ENCODE assay signal across 8 cellular contexts in the genomic region with DNA sequence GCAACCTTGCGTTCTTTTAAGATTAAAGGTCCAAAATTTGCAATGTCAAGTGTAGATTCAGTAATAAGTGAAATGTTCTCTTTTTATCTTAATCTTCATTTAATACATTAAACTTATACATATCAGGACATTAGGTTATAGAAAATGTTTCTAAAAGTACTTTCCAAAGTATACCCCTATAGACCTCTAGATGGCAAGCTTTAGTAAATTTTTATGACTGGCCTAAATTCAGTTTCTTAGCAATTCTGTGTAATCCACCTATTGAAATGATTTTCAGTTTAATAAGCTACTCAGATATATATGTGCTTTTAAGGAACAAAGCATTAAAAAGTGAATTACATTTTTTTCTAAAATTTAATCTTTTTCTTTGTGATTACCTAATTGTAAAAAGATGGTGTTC.
DNase-seq lines count a peak whose midpoint lies in the region; ATAC-seq, FAIRE-seq and TF ChIP-seq lines count a peak whose summit lies in the region.

No MANE protein-coding gene starts in this region.

- H3K9ac ChIP-seq in adipocyte (ENCODE audit: low read length): no peak overlapping the region

- H3K4me3 ChIP-seq in adipocyte (ENCODE audit: low read length) (no peak overlapping the region), right lobe of liver (no peak overlapping the region), small intestine (ENCODE audit: low read depth in 1 of 2, low read length in 2 of 2) (no peak overlapping the region)

- H3K4me1 ChIP-seq in adipocyte (ENCODE audit: control insufficient read depth, insufficient read depth, low read length): no peaks in the 10 kb centered on the region
- H3K4me1 ChIP-seq in right lobe of liver: no peaks in the 10 kb centered on the region
- no peaks in the 10 kb centered on the region for H3K4me1 ChIP-seq in small intestine (ENCODE audit: control insufficient read depth in 2 of 2, insufficient read depth in 1 of 2, low read depth in 1 of 2, low read length in 1 of 2)

- H3K27me3 ChIP-seq in adipocyte (replicated peaks; ENCODE audit: control insufficient read depth, insufficient read depth, low read length): no peaks in the 10 kb centered on the region
- no peaks in the 10 kb centered on the region for H3K27me3 ChIP-seq in right lobe of liver
- no peaks in the 10 kb centered on the region for H3K27me3 ChIP-seq in small intestine (ENCODE audit: control insufficient read depth in 2 of 2, insufficient read depth in 2 of 2, low read length in 2 of 2)

- intact Hi-C loops in right lobe of liver (cut with DNase I): no loop called here

- H3K9me3 ChIP-seq in adipocyte (ENCODE audit: control insufficient read depth, low read length) (no peaks in the 10 kb centered on the region), right lobe of liver (no peaks in the 10 kb centered on the region), small intestine (ENCODE audit: control insufficient read depth, low read depth) (no peaks in the 10 kb centered on the region)

- peak; percentile 45 for DNase-seq in GM03348 (ENCODE audit: low spot score)
- DNase-seq in adipocyte (ENCODE audit: low read depth): peak; percentile 71
- DNase-seq in right lobe of liver: no peak
- no peak for DNase-seq in iPS-NIHi7 (ENCODE audit: extremely low spot score)
- no peak for DNase-seq in small intestine
- DNase-seq in COR-L47 (lab: John Stamatoyannopoulos, UW): no peak

- ATAC-seq in HG03432 (IDR thresholded peaks at IDR 0.05; ENCODE audit: unreplicated experiment): peak; percentile 64
- ATAC-seq in right lobe of liver: peak in 3 of 4 donors; percentile 37 to 61 (median 43)
- no peak for ATAC-seq in GM19463 (IDR thresholded peaks at IDR 0.05; ENCODE audit: unreplicated experiment)

- TF ChIP-seq CTCF in right lobe of liver (IDR thresholded peaks at IDR 0.05): peak; percentile 33 to 52 (median 48)

- 54% methylated on average over 1 of the region's 1 CpG for WGBS in right lobe of liver (ENCODE audit: insufficient coverage, low coverage, low lambda C conversion rate, missing lambda C conversion rate)
- 65 to 81% (median 69%) methylated on average over 1 of the region's 1 CpG for WGBS in small intestine, 3 donors

- TF ChIP-seq POLR2A in right lobe of liver (IDR thresholded peaks at IDR 0.05): no peak

- H3K27ac ChIP-seq in right lobe of liver (no peak overlapping the region), small intestine (ENCODE audit: low read depth in 1 of 2, low read length in 1 of 2) (no peak overlapping the region)

- FAIRE-seq in small intestine (lab: Jason Lieb, UNC): no peak

- H3K36me3 ChIP-seq in adipocyte (ENCODE audit: control insufficient read depth, insufficient read depth, low read length, severe bottlenecking) (no peaks in the 10 kb centered on the region), right lobe of liver (no peaks in the 10 kb centered on the region), small intestine (ENCODE audit: control insufficient read depth in 2 of 2, insufficient read depth in 2 of 2, low read length in 2 of 2) (no peaks in the 10 kb centered on the region)

Comparison
In these comparisons a context has a peak if more than half of its experiments do, and no peak if none do; other contexts are left out.
1. DNase-seq: peak in GM03348 (single experiment) and adipocyte (single experiment); none in right lobe of liver (0 of 3), iPS-NIHi7 (single experiment), small intestine (single experiment) and COR-L47 (single experiment).